In the genomic region with DNA sequence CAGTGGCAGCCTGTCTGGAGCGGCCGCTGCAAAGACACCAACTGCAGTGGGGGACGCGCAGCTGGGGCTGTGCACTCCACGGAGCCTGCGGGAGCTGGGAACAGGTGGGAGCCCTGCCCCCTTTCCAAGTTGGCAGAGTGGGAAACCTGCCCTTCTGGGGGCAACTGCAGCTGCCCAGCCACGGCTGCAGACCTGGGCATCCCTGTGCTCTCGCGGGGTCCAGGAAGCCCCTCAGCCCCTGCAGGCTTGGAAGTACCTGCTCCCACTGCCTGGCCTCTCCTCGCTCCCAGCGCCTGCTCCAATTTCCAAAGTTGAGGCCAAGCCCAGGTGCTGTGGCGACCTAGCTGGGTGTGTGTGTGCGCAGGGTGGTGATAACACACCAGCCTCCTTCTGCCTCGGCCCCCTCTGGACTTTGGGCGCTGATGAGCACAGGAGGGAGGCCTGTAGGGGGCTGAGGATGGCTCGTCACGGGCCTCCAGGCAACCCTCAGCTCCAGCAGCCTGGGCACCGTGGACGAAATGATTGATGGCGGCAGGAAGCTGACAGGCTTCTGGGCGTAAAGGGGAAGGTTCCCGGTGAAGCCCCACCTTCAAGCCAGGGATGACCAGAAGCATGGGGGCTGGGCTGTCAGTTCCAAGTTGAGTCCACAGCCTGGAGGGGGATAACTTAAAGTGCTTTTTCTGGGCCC, we compare ENCODE assay signal across 1 cellular context.
A peak's percentile ranks its signal among the peaks of the same experiment; 100 is the strongest.
TF ChIP-seq lines count a peak whose summit lies in the region.

No MANE protein-coding gene starts in this region.

TF ChIP-seq in K562, 482 proteins besides CTCF, POLR2A, EP300 and RAD21 (continued from another document):
- 0 out of 2 replicates have a peak, but pooled peaks have one; percentile 33 for TF ChIP-seq PBX2 (CRISPR knock-in tag; IDR thresholded peaks at IDR 0.05; ENCODE audit: low read depth)
- TF ChIP-seq PBX2 (tag; conservative IDR thresholded peaks at IDR 0.05; ENCODE audit: low read depth): peak; percentile 53
- TF ChIP-seq ZNF507 (tag; conservative IDR thresholded peaks at IDR 0.05): no peak
- peak; percentile 70 for TF ChIP-seq MEIS2 (IDR thresholded peaks at IDR 0.05; ENCODE audit: partially characterized antibody)
- no peak for TF ChIP-seq NCOA1 (IDR thresholded peaks at IDR 0.05; ENCODE audit: low read depth)
- no peak for TF ChIP-seq COPS2 (conservative IDR thresholded peaks at IDR 0.05)
- no peak for TF ChIP-seq BRCA1 (IDR thresholded peaks at IDR 0.05)
- TF ChIP-seq BRCA1 (CRISPR knock-in tag; IDR thresholded peaks at IDR 0.05): no peak
- TF ChIP-seq DNMT1 (IDR thresholded peaks at IDR 0.05): no peak
- TF ChIP-seq RBBP5 (IDR thresholded peaks at IDR 0.05; ENCODE audit: borderline replicate concordance, insufficient read depth, low read length, poor library complexity, severe bottlenecking): no peak
